In the genomic region with DNA sequence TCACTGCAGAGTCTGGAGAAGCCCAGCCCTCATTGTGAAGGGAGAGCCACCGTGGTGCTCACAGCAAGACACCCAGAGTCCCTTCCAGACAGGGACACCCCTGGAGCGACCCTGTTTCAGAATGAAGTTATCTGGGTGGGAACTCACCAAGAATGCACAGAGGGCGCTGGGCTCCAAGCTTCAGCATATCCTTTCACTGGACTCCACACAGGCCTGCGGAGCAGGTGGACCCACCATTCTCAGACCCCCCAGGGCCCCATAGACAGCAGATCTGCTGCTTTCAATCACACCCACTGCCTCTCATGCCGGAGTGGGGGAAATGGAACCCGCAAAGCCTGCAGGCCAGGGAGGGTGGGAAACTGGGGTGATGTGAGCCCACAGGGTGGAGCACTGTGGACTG, we compare ENCODE assay signal across 14 cellular contexts.
DNase-seq lines count a peak whose midpoint lies in the region; ATAC-seq and TF ChIP-seq lines count a peak whose summit lies in the region.
"Had no signal": no experiment of that assay in that cellular context is flagged by ENCODE, and none has a peak within 500 bp of the region (broad histone marks: within the 10 kb centered on the region; RNA-seq: fewer than 3 reads in every experiment).

No MANE protein-coding gene starts in this region.

- H3K4me1 Mint-ChIP-seq in activated CD8-positive, alpha-beta T cell treated with anti-CD3 and anti-CD28 coated beads, Interleukin-2, amount 10 ng/mL, durations not matched to agents 7 days and 5 days (ENCODE audit: low read depth): no peaks in the 10 kb centered on the region
- H3K4me1 Mint-ChIP-seq in activated CD8-positive, alpha-beta T cell treated with anti-CD3 and anti-CD28 coated beads for 36 hours (ENCODE audit: low read depth): no peaks in the 10 kb centered on the region
- H3K4me1 Mint-ChIP-seq in CD14-positive monocyte: no peaks in the 10 kb centered on the region
- H3K4me1 Mint-ChIP-seq in chondrocyte (ENCODE audit: low read depth): no peaks in the 10 kb centered on the region
- H3K4me1 Mint-ChIP-seq: CD4-positive, alpha-beta memory T cell had no signal

- no peak overlapping the region for H3K4me3 Mint-ChIP-seq in activated CD8-positive, alpha-beta T cell treated with anti-CD3 and anti-CD28 coated beads, Interleukin-2, amount 10 ng/mL, durations not matched to agents 7 days and 5 days
- no peak overlapping the region for H3K4me3 Mint-ChIP-seq in activated CD8-positive, alpha-beta T cell treated with anti-CD3 and anti-CD28 coated beads for 36 hours
- H3K4me3 Mint-ChIP-seq in CD14-positive monocyte (no peak overlapping the region), chondrocyte (ENCODE audit: unreplicated experiment) (no peak overlapping the region)
- H3K4me3 Mint-ChIP-seq: CD4-positive, alpha-beta memory T cell; GM23338 had no signal

- no peaks in the 10 kb centered on the region for H3K9me3 Mint-ChIP-seq in activated CD8-positive, alpha-beta T cell treated with anti-CD3 and anti-CD28 coated beads, Interleukin-2, amount 10 ng/mL, durations not matched to agents 7 days and 5 days (ENCODE audit: insufficient read depth)
- H3K9me3 Mint-ChIP-seq in activated CD8-positive, alpha-beta T cell treated with anti-CD3 and anti-CD28 coated beads for 36 hours: no peaks in the 10 kb centered on the region
- no peaks in the 10 kb centered on the region for H3K9me3 Mint-ChIP-seq in CD14-positive monocyte
- H3K9me3 Mint-ChIP-seq in chondrocyte (ENCODE audit: low read depth): no peaks in the 10 kb centered on the region
- H3K9me3 Mint-ChIP-seq: GM23338 had no signal

- no peaks in the 10 kb centered on the region for H3K27me3 Mint-ChIP-seq in activated CD8-positive, alpha-beta T cell treated with anti-CD3 and anti-CD28 coated beads, Interleukin-2, amount 10 ng/mL, durations not matched to agents 7 days and 5 days (ENCODE audit: low read depth)
- H3K27me3 Mint-ChIP-seq in activated CD8-positive, alpha-beta T cell treated with anti-CD3 and anti-CD28 coated beads for 36 hours: no peaks in the 10 kb centered on the region
- H3K27me3 Mint-ChIP-seq in CD14-positive monocyte (ENCODE audit: low read depth in 3 of 3) (peaks cover 1 to 3% (median 3%) of the 10 kb centered on the region in 3 donors), chondrocyte (ENCODE audit: low read depth) (peaks cover 6% of the 10 kb centered on the region)
- H3K27me3 Mint-ChIP-seq: CD4-positive, alpha-beta memory T cell had no signal

- POLR2A ChIA-PET in activated CD8-positive, alpha-beta T cell treated with anti-CD3 and anti-CD28 coated beads, Interleukin-2, amount 10 ng/mL, durations not matched to agents 7 days and 5 days (lab: Charles Lee): no interaction called here
- POLR2A ChIA-PET in activated CD8-positive, alpha-beta T cell treated with anti-CD3 and anti-CD28 coated beads for 36 hours (lab: Charles Lee): interaction anchor here (1.3 kb wide), 1 partner anchor 199 kb away, joined by 3 read pairs; no protein-coding TSS in a partner anchor

- no peak for TF ChIP-seq CTCF in activated CD8-positive, alpha-beta T cell treated with anti-CD3 and anti-CD28 coated beads for 36 hours (IDR thresholded peaks at IDR 0.05)
- TF ChIP-seq CTCF in CD14-positive monocyte (IDR thresholded peaks at IDR 0.05): no peak
- TF ChIP-seq CTCF in chondrocyte (IDR thresholded peaks at IDR 0.05): no peak

- CTCF ChIA-PET in activated CD8-positive, alpha-beta T cell treated with anti-CD3 and anti-CD28 coated beads, Interleukin-2, amount 10 ng/mL, durations not matched to agents 7 days and 5 days (lab: Charles Lee): no interaction called here
- CTCF ChIA-PET in activated CD8-positive, alpha-beta T cell treated with anti-CD3 and anti-CD28 coated beads for 36 hours (lab: Charles Lee): no interaction called here

- peaks cover 5% of the 10 kb centered on the region for H3K36me3 Mint-ChIP-seq in activated CD8-positive, alpha-beta T cell treated with anti-CD3 and anti-CD28 coated beads, Interleukin-2, amount 10 ng/mL, durations not matched to agents 7 days and 5 days (ENCODE audit: low read depth)
- peaks cover 1% of the 10 kb centered on the region for H3K36me3 Mint-ChIP-seq in activated CD8-positive, alpha-beta T cell treated with anti-CD3 and anti-CD28 coated beads for 36 hours (ENCODE audit: low read depth)
- H3K36me3 Mint-ChIP-seq in CD14-positive monocyte (peaks cover 20 to 31% of the 10 kb centered on the region in 2 donors), chondrocyte (ENCODE audit: low read depth) (peaks cover under 1% of the 10 kb centered on the region)
- H3K36me3 Mint-ChIP-seq: CD4-positive, alpha-beta memory T cell had no signal

- intact Hi-C loops in activated CD8-positive, alpha-beta T cell treated with anti-CD3 and anti-CD28 coated beads for 36 hours (cut with micrococcal nuclease): no loop called here
- intact Hi-C loops in CD14-positive monocyte (cut with micrococcal nuclease) (no loop called here), posterior vena cava (cut with DNase I) (no loop called here)

- DNase-seq in activated CD8-positive, alpha-beta T cell treated with anti-CD3 and anti-CD28 coated beads, Interleukin-2, amount 10 ng/mL, durations not matched to agents 7 days and 5 days: no peak
- DNase-seq in activated CD8-positive, alpha-beta T cell treated with anti-CD3 and anti-CD28 coated beads for 36 hours: no peak
- DNase-seq in CD14-positive monocyte (ENCODE audit: low spot score) (peak; percentile 43), chondrocyte (ENCODE audit: low spot score) (peak; percentile 58), posterior vena cava (ENCODE audit: low spot score) (peak; percentile 32), LoVo (ENCODE audit: low spot score) (no peak)
- DNase-seq: AML-193; CD4-positive, alpha-beta memory T cell; DMS79 treated with DMSO at 0.1 percent for 48 hours; GF-D8; HCEC 1CT had no signal

- no peak overlapping the region for H3K27ac Mint-ChIP-seq in activated CD8-positive, alpha-beta T cell treated with anti-CD3 and anti-CD28 coated beads, Interleukin-2, amount 10 ng/mL, durations not matched to agents 7 days and 5 days
- no peak overlapping the region for H3K27ac Mint-ChIP-seq in activated CD8-positive, alpha-beta T cell treated with anti-CD3 and anti-CD28 coated beads for 36 hours
- H3K27ac Mint-ChIP-seq in CD14-positive monocyte (peak overlapping the region in 1 of 7 donors; percentile 13), chondrocyte (ENCODE audit: unreplicated experiment) (no peak overlapping the region)
- H3K27ac Mint-ChIP-seq: CD4-positive, alpha-beta memory T cell; GM23338 had no signal

- ATAC-seq in activated CD8-positive, alpha-beta T cell treated with anti-CD3 and anti-CD28 coated beads, Interleukin-2, amount 10 ng/mL, durations not matched to agents 7 days and 5 days: peak; percentile 13
- ATAC-seq in activated CD8-positive, alpha-beta T cell treated with anti-CD3 and anti-CD28 coated beads for 36 hours: no peak
- ATAC-seq in HG02798 (IDR thresholded peaks at IDR 0.05; ENCODE audit: poor library complexity, unreplicated experiment): no peak
- ATAC-seq: A549, GM23338 had no signal

Comparison
In these comparisons a context has a peak if more than half of its experiments do, and no peak if none do; other contexts are left out.
1. DNase-seq: peak in CD14-positive monocyte (single experiment), chondrocyte (single experiment) and posterior vena cava (single experiment); none in activated CD8-positive, alpha-beta T cell treated with anti-CD3 and anti-CD28 coated beads, Interleukin-2, amount 10 ng/mL, durations not matched to agents 7 days and 5 days (single experiment), activated CD8-positive, alpha-beta T cell treated with anti-CD3 and anti-CD28 coated beads for 36 hours (single experiment) and LoVo (single experiment).